Comparison of ENCODE assay signal across 21 cellular contexts in the genomic region with DNA sequence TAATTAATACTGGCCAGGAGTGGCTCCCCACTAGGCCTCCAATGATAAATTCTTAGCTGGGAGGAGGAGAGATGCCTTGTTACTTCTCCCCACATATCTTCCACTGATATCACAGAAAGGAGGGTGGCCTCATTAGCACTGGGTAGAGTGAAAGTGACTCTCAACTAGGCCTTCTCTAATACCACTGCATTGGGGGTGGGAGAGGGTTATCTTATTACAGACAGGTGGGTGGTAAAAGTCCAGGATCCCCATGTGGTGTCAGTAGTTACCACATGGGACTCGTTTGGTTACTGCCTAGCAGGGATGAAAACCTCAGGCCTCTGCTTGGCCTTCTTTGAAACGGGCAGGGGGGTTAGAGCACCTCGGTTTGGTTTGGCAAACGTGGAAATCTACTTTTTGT.
DNase-seq lines count a peak whose midpoint lies in the region; TF ChIP-seq lines count a peak whose summit lies in the region.
"Had no signal": no experiment of that assay in that cellular context is flagged by ENCODE, and none has a peak within 500 bp of the region (broad histone marks: within the 10 kb centered on the region; RNA-seq: fewer than 3 reads in every experiment).

No MANE protein-coding gene starts in this region.

- H3K4me3 Mint-ChIP-seq in brain (peak overlapping the region in 4 of 5 experiments; percentile 73 to 85 (median 83)), nephron (peak overlapping the region; percentile 76 to 83 (median 79))
- H3K4me3 Mint-ChIP-seq: CD8-positive, alpha-beta T cell; stimulated activated naive CD8-positive, alpha-beta T cell treated with anti-CD3 and anti-CD28 coated beads, Interleukin-15, Interleukin-2, amounts not matched to agents 100 ng/mL and 50 ng/mL, for 24 hours had no signal

- no peaks in the 10 kb centered on the region for H3K9me3 ChIP-seq in HUES64 (ENCODE audit: insufficient read depth, low read depth, low read length)
- H3K9me3 ChIP-seq: neutrophil had no signal

- no peaks in the 10 kb centered on the region for H3K27me3 ChIP-seq in HUES64 (ENCODE audit: insufficient read depth, low read length)
- H3K27me3 ChIP-seq: neutrophil had no signal

- H3K36me3 ChIP-seq in HUES64 (ENCODE audit: insufficient read depth, low read length): peaks cover 30% of the 10 kb centered on the region

- TF ChIP-seq CTCF in brain (conservative IDR thresholded peaks at IDR 0.05) (no peak), nephron (IDR thresholded peaks at IDR 0.05; ENCODE audit: unreplicated experiment in 3 of 3) (no peak)

- peaks cover 41% of the 10 kb centered on the region for H3K4me1 Mint-ChIP-seq in brain
- H3K4me1 Mint-ChIP-seq in nephron: peaks cover 12% of the 10 kb centered on the region

- 65% methylated on average over 4 of the region's 4 CpGs for WGBS in HUES64

- H3K27me3 Mint-ChIP-seq in brain: peaks cover under 1% of the 10 kb centered on the region
- no peaks in the 10 kb centered on the region for H3K27me3 Mint-ChIP-seq in nephron (ENCODE audit: low read depth)
- H3K27me3 Mint-ChIP-seq: stimulated activated naive CD8-positive, alpha-beta T cell treated with anti-CD3 and anti-CD28 coated beads, Interleukin-15, Interleukin-2, amounts not matched to agents 100 ng/mL and 50 ng/mL, for 24 hours had no signal

- H3K27ac ChIP-seq in HUES64 (ENCODE audit: low read depth, low read length): no peak overlapping the region
- H3K27ac ChIP-seq: HL-60, neutrophil had no signal

- DNase-seq in ELF-1 (ENCODE audit: low read depth, low spot score): peak; percentile 23
- DNase-seq in NCI-H748 (lab: John Stamatoyannopoulos, UW; ENCODE audit: unreplicated experiment): no peak
- no peak for DNase-seq in foreskin melanocyte
- DNase-seq in middle frontal gyrus (ENCODE audit: extremely low spot score, low spot score): no peak
- DNase-seq in putamen (ENCODE audit: low spot score): no peak
- DNase-seq: activated CD4-positive, alpha-beta T cell treated with anti-CD3 and anti-CD28 coated beads, Interleukin-2, amount 50 U/mL, for 1 hour; amygdala; CD8-positive, alpha-beta T cell; cerebellar nuclear complex; DND-41; KG1; mammary epithelial cell; NCI-H1092; NCI-H2171; right cardiac atrium had no signal

- peak overlapping the region; percentile 17; the same call in 1 of the 2 replicates for H3K9ac ChIP-seq in HUES64 (ENCODE audit: low read depth, low read length)

- H3K4me3 ChIP-seq in HUES64 (ENCODE audit: low read length): peak overlapping the region; percentile 79

- peaks cover 58% of the 10 kb centered on the region for H3K36me3 Mint-ChIP-seq in brain
- peaks cover 69% of the 10 kb centered on the region for H3K36me3 Mint-ChIP-seq in nephron (ENCODE audit: low read depth)

- peaks cover 5 to 17% (median 14%) of the 10 kb centered on the region in 5 experiments for H3K9me3 Mint-ChIP-seq in brain
- peaks cover 28% of the 10 kb centered on the region for H3K9me3 Mint-ChIP-seq in nephron
- H3K9me3 Mint-ChIP-seq: CD8-positive, alpha-beta T cell; stimulated activated naive CD8-positive, alpha-beta T cell treated with anti-CD3 and anti-CD28 coated beads, Interleukin-15, Interleukin-2, amounts not matched to agents 100 ng/mL and 50 ng/mL, for 24 hours had no signal

- H3K27ac Mint-ChIP-seq in brain (peak overlapping the region in 4 of 5 experiments; percentile 23 to 92 (median 70)), nephron (no peak overlapping the region)
- H3K27ac Mint-ChIP-seq: CD8-positive, alpha-beta T cell; stimulated activated naive CD8-positive, alpha-beta T cell treated with anti-CD3 and anti-CD28 coated beads, Interleukin-15, Interleukin-2, amounts not matched to agents 100 ng/mL and 50 ng/mL, for 24 hours had no signal

- no peaks in the 10 kb centered on the region; the same call in 1 of the 2 replicates for H3K4me1 ChIP-seq in HUES64 (ENCODE audit: insufficient read depth, low read length)

Comparison
In these comparisons a context has a peak if more than half of its experiments do, and no peak if none do; other contexts are left out.
1. H3K27ac Mint-ChIP-seq: peak in brain (4 of 5); none in nephron (0 of 3).